Comparison of ENCODE assay signal across 1 cellular context in the genomic region with DNA sequence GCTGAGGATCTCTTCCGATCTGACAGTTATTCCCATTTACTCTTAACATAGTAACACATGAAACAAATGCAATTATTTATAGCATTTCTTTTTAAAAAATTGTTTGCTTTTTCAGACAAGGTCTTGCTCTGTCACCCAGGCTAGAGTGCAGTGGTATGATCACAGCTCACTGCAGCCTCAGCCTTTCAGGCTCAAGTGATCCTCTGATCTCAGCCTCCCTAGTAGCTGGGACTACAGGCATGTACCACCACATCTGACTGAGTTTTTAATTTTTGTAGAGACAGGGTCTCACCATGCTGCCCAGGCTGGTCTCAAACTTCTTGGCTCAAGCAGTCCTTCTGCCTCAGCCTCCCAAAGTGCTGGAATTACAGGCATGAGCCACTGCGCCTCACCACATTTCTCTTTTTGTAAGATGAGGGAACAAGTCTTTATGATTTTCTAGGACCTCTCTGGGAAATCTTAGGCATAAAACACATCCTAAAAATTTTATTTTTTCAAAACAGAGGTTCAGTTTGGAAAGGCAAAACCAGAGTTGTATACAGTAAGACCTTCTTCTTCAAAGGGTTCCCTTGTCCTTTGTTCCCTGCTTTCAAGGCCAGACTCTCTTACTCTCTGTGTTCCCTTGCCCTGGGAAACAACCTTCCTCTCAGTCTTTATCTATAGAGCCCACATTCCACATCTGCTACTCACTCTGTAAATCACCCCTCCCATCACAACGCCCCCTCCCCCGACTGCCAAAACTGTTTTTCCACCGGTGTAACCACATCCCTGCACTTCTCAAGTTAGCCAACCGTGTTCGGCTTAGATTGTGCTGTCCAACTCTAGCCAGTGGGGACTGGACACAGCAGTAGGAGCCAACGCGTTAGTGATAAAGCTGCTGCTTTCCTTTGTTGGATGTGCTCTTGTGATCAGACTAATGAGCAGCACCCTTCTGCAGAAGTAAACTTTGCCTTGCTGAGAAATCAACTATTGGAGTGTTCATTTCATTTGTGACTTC.
TF ChIP-seq lines count a peak whose summit lies in the region.

No MANE protein-coding gene starts in this region.

TF ChIP-seq in HepG2, 621 proteins besides CTCF, POLR2A, EP300 and RAD21 (continued from another document and continues in another):
- TF ChIP-seq, protein P1, sequence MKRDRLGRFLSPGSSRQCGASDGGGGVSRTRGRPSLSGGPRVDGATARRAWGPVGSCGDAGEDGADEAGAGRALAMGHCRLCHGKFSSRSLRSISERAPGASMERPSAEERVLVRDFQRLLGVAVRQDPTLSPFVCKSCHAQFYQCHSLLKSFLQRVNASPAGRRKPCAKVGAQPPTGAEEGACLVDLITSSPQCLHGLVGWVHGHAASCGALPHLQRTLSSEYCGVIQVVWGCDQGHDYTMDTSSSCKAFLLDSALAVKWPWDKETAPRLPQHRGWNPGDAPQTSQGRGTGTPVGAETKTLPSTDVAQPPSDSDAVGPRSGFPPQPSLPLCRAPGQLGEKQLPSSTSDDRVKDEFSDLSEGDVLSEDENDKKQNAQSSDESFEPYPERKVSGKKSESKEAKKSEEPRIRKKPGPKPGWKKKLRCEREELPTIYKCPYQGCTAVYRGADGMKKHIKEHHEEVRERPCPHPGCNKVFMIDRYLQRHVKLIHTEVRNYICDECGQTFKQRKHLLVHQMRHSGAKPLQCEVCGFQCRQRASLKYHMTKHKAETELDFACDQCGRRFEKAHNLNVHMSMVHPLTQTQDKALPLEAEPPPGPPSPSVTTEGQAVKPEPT (CRISPR knock-in tag; IDR thresholded peaks at IDR 0.05; ENCODE audit: low read depth): no peak
- TF ChIP-seq CCAR2 (optimal IDR thresholded peaks at IDR 0.05; ENCODE audit: low read depth, low read length) (no peak), POLR2AphosphoS2 (IDR thresholded peaks at IDR 0.05; ENCODE audit: low read depth, low read length) (no peak), FOXK2 (IDR thresholded peaks at IDR 0.05) (no peak), ZSCAN12 (CRISPR knock-in tag; IDR thresholded peaks at IDR 0.05) (no peak), KAT8 (CRISPR knock-in tag; IDR thresholded peaks at IDR 0.05) (no peak), SPEN (CRISPR knock-in tag; IDR thresholded peaks at IDR 0.05; ENCODE audit: low read depth) (no peak), REXO4 (CRISPR knock-in tag; IDR thresholded peaks at IDR 0.05; ENCODE audit: borderline replicate concordance) (no peak), XRCC5 (optimal IDR thresholded peaks at IDR 0.05; ENCODE audit: low read length) (no peak), GABPB1 (CRISPR knock-in tag; IDR thresholded peaks at IDR 0.05) (no peak), ZKSCAN8 (CRISPR knock-in tag; IDR thresholded peaks at IDR 0.05; ENCODE audit: borderline replicate concordance) (peak; percentile 68; the same call in 1 of the 2 replicates), ZBTB42 (CRISPR knock-in tag; IDR thresholded peaks at IDR 0.05) (no peak), HOXA3 (CRISPR knock-in tag; IDR thresholded peaks at IDR 0.05) (no peak), KLF15 (CRISPR knock-in tag; IDR thresholded peaks at IDR 0.05; ENCODE audit: borderline replicate concordance) (no peak), ZNF180 (CRISPR knock-in tag; IDR thresholded peaks at IDR 0.05; ENCODE audit: borderline replicate concordance, low read depth) (no peak), SRF (IDR thresholded peaks at IDR 0.05; ENCODE audit: low read depth, low read length) (no peak), ZNF737 (CRISPR knock-in tag; IDR thresholded peaks at IDR 0.05; ENCODE audit: borderline replicate concordance) (no peak), ZSCAN31 (CRISPR knock-in tag; IDR thresholded peaks at IDR 0.05; ENCODE audit: low read depth) (no peak), JARID2 (CRISPR knock-in tag; IDR thresholded peaks at IDR 0.05; ENCODE audit: insufficient replicate concordance) (no peak), ZNF747 (CRISPR knock-in tag; IDR thresholded peaks at IDR 0.05; ENCODE audit: borderline replicate concordance) (no peak), ATF1 (CRISPR knock-in tag; IDR thresholded peaks at IDR 0.05) (no peak), SATB2 (CRISPR knock-in tag; IDR thresholded peaks at IDR 0.05) (no peak), RAD51 (IDR thresholded peaks at IDR 0.05; ENCODE audit: borderline replicate concordance) (no peak), ZNF616 (CRISPR knock-in tag; IDR thresholded peaks at IDR 0.05; ENCODE audit: low read depth) (no peak), ZNF703 (CRISPR knock-in tag; IDR thresholded peaks at IDR 0.05; ENCODE audit: borderline replicate concordance) (no peak), FOXP1 (IDR thresholded peaks at IDR 0.05) (no peak), FOXP1 (CRISPR knock-in tag; IDR thresholded peaks at IDR 0.05) (peak; percentile 58), ZNF749 (CRISPR knock-in tag; IDR thresholded peaks at IDR 0.05; ENCODE audit: borderline replicate concordance) (no peak), ZNF629 (CRISPR knock-in tag; conservative IDR thresholded peaks at IDR 0.05) (no peak), RELA (CRISPR knock-in tag; IDR thresholded peaks at IDR 0.05) (no peak), ZNF678 (CRISPR knock-in tag; IDR thresholded peaks at IDR 0.05) (no peak)
- TF ChIP-seq, protein P2, sequence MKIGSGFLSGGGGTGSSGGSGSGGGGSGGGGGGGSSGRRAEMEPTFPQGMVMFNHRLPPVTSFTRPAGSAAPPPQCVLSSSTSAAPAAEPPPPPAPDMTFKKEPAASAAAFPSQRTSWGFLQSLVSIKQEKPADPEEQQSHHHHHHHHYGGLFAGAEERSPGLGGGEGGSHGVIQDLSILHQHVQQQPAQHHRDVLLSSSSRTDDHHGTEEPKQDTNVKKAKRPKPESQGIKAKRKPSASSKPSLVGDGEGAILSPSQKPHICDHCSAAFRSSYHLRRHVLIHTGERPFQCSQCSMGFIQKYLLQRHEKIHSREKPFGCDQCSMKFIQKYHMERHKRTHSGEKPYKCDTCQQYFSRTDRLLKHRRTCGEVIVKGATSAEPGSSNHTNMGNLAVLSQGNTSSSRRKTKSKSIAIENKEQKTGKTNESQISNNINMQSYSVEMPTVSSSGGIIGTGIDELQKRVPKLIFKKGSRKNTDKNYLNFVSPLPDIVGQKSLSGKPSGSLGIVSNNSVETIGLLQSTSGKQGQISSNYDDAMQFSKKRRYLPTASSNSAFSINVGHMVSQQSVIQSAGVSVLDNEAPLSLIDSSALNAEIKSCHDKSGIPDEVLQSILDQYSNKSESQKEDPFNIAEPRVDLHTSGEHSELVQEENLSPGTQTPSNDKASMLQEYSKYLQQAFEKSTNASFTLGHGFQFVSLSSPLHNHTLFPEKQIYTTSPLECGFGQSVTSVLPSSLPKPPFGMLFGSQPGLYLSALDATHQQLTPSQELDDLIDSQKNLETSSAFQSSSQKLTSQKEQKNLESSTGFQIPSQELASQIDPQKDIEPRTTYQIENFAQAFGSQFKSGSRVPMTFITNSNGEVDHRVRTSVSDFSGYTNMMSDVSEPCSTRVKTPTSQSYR (CRISPR knock-in tag; IDR thresholded peaks at IDR 0.05; ENCODE audit: borderline replicate concordance): peak; percentile 94
- TF ChIP-seq, protein P3, sequence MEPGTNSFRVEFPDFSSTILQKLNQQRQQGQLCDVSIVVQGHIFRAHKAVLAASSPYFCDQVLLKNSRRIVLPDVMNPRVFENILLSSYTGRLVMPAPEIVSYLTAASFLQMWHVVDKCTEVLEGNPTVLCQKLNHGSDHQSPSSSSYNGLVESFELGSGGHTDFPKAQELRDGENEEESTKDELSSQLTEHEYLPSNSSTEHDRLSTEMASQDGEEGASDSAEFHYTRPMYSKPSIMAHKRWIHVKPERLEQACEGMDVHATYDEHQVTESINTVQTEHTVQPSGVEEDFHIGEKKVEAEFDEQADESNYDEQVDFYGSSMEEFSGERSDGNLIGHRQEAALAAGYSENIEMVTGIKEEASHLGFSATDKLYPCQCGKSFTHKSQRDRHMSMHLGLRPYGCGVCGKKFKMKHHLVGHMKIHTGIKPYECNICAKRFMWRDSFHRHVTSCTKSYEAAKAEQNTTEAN (CRISPR knock-in tag; conservative IDR thresholded peaks at IDR 0.05): no peak
- TF ChIP-seq, protein P4, sequence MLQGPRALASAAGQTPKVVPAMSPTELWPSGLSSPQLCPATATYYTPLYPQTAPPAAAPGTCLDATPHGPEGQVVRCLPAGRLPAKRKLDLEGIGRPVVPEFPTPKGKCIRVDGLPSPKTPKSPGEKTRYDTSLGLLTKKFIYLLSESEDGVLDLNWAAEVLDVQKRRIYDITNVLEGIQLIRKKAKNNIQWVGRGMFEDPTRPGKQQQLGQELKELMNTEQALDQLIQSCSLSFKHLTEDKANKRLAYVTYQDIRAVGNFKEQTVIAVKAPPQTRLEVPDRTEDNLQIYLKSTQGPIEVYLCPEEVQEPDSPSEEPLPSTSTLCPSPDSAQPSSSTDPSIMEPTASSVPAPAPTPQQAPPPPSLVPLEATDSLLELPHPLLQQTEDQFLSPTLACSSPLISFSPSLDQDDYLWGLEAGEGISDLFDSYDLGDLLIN (CRISPR knock-in tag; IDR thresholded peaks at IDR 0.05; ENCODE audit: borderline replicate concordance): no peak
- TF ChIP-seq, protein P5, sequence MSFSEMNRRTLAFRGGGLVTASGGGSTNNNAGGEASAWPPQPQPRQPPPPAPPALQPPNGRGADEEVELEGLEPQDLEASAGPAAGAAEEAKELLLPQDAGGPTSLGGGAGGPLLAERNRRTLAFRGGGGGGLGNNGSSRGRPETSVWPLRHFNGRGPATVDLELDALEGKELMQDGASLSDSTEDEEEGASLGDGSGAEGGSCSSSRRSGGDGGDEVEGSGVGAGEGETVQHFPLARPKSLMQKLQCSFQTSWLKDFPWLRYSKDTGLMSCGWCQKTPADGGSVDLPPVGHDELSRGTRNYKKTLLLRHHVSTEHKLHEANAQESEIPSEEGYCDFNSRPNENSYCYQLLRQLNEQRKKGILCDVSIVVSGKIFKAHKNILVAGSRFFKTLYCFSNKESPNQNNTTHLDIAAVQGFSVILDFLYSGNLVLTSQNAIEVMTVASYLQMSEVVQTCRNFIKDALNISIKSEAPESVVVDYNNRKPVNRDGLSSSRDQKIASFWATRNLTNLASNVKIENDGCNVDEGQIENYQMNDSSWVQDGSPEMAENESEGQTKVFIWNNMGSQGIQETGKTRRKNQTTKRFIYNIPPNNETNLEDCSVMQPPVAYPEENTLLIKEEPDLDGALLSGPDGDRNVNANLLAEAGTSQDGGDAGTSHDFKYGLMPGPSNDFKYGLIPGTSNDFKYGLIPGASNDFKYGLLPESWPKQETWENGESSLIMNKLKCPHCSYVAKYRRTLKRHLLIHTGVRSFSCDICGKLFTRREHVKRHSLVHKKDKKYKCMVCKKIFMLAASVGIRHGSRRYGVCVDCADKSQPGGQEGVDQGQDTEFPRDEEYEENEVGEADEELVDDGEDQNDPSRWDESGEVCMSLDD (CRISPR knock-in tag; IDR thresholded peaks at IDR 0.05; ENCODE audit: borderline replicate concordance): no peak
- TF ChIP-seq, protein P6, sequence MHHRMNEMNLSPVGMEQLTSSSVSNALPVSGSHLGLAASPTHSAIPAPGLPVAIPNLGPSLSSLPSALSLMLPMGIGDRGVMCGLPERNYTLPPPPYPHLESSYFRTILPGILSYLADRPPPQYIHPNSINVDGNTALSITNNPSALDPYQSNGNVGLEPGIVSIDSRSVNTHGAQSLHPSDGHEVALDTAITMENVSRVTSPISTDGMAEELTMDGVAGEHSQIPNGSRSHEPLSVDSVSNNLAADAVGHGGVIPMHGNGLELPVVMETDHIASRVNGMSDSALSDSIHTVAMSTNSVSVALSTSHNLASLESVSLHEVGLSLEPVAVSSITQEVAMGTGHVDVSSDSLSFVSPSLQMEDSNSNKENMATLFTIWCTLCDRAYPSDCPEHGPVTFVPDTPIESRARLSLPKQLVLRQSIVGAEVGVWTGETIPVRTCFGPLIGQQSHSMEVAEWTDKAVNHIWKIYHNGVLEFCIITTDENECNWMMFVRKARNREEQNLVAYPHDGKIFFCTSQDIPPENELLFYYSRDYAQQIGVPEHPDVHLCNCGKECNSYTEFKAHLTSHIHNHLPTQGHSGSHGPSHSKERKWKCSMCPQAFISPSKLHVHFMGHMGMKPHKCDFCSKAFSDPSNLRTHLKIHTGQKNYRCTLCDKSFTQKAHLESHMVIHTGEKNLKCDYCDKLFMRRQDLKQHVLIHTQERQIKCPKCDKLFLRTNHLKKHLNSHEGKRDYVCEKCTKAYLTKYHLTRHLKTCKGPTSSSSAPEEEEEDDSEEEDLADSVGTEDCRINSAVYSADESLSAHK (CRISPR knock-in tag; IDR thresholded peaks at IDR 0.05; ENCODE audit: borderline replicate concordance): no peak
- TF ChIP-seq, protein P7, sequence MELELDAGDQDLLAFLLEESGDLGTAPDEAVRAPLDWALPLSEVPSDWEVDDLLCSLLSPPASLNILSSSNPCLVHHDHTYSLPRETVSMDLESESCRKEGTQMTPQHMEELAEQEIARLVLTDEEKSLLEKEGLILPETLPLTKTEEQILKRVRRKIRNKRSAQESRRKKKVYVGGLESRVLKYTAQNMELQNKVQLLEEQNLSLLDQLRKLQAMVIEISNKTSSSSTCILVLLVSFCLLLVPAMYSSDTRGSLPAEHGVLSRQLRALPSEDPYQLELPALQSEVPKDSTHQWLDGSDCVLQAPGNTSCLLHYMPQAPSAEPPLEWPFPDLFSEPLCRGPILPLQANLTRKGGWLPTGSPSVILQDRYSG (CRISPR knock-in tag; IDR thresholded peaks at IDR 0.05): no peak
- TF ChIP-seq, protein P8, sequence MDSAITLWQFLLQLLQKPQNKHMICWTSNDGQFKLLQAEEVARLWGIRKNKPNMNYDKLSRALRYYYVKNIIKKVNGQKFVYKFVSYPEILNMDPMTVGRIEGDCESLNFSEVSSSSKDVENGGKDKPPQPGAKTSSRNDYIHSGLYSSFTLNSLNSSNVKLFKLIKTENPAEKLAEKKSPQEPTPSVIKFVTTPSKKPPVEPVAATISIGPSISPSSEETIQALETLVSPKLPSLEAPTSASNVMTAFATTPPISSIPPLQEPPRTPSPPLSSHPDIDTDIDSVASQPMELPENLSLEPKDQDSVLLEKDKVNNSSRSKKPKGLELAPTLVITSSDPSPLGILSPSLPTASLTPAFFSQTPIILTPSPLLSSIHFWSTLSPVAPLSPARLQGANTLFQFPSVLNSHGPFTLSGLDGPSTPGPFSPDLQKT (CRISPR knock-in tag; IDR thresholded peaks at IDR 0.05; ENCODE audit: borderline replicate concordance): no peak
- TF ChIP-seq, protein P9, sequence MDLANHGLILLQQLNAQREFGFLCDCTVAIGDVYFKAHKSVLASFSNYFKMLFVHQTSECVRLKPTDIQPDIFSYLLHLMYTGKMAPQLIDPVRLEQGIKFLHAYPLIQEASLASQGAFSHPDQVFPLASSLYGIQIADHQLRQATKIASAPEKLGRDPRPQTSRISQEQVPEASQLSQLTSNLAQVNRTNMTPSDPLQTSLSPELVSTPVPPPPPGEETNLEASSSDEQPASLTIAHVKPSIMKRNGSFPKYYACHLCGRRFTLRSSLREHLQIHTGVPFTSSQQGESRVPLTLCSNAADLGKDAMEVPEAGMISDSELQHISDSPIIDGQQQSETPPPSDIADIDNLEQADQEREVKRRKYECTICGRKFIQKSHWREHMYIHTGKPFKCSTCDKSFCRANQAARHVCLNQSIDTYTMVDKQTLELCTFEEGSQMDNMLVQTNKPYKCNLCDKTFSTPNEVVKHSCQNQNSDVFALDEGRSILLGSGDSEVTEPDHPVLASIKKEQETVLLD (CRISPR knock-in tag; IDR thresholded peaks at IDR 0.05; ENCODE audit: low read depth): no peak
